1 cellular context compared by ENCODE assay signal in the genomic region with DNA sequence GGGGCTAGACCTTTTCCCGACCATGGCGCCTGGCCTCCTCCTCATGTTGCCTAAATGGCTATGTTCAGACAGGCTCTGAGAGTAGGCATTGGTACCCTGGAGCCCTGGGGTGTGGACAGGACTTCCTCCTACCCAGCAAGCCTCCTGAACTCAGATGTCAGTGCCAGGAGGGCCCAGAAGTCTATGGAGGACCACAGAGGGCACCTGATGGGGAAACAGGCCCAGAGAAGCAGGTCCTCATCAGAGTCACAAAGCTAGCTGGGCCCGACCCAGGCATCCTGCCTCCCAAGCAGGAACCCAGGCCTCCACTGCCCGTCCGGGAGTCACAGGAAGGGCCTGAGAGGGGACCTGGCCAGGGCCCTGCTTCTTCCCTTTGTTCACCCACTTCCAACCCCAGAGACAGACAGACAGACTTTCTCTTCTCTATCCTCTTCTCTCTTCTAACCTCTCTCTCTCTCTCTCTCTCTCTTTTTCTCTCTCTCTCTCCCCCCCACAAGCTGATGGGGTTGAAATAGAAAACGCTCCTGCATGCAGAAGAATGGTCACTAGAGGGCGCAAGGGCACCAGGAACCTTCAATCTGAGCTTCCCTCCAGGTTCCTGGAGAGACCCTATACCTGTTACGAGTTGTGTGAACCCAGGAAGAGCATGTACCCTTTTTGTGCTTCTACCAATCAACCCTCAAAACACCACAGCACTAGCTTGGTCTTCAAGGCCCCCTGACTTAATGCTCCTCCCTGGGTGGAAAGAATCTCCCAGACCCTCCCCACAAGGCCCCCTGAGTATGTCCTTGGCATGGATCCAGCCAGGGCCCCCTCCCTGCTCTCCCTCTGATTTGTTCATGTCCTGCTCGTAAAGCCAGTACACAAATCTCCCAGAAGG.
A peak's percentile ranks its signal among the peaks of the same experiment; 100 is the strongest.
TF ChIP-seq lines count a peak whose summit lies in the region.

No MANE protein-coding gene starts in this region.

TF ChIP-seq in HepG2, 621 proteins besides CTCF, POLR2A, EP300 and RAD21 (continued from another document):
- TF ChIP-seq, protein P1, sequence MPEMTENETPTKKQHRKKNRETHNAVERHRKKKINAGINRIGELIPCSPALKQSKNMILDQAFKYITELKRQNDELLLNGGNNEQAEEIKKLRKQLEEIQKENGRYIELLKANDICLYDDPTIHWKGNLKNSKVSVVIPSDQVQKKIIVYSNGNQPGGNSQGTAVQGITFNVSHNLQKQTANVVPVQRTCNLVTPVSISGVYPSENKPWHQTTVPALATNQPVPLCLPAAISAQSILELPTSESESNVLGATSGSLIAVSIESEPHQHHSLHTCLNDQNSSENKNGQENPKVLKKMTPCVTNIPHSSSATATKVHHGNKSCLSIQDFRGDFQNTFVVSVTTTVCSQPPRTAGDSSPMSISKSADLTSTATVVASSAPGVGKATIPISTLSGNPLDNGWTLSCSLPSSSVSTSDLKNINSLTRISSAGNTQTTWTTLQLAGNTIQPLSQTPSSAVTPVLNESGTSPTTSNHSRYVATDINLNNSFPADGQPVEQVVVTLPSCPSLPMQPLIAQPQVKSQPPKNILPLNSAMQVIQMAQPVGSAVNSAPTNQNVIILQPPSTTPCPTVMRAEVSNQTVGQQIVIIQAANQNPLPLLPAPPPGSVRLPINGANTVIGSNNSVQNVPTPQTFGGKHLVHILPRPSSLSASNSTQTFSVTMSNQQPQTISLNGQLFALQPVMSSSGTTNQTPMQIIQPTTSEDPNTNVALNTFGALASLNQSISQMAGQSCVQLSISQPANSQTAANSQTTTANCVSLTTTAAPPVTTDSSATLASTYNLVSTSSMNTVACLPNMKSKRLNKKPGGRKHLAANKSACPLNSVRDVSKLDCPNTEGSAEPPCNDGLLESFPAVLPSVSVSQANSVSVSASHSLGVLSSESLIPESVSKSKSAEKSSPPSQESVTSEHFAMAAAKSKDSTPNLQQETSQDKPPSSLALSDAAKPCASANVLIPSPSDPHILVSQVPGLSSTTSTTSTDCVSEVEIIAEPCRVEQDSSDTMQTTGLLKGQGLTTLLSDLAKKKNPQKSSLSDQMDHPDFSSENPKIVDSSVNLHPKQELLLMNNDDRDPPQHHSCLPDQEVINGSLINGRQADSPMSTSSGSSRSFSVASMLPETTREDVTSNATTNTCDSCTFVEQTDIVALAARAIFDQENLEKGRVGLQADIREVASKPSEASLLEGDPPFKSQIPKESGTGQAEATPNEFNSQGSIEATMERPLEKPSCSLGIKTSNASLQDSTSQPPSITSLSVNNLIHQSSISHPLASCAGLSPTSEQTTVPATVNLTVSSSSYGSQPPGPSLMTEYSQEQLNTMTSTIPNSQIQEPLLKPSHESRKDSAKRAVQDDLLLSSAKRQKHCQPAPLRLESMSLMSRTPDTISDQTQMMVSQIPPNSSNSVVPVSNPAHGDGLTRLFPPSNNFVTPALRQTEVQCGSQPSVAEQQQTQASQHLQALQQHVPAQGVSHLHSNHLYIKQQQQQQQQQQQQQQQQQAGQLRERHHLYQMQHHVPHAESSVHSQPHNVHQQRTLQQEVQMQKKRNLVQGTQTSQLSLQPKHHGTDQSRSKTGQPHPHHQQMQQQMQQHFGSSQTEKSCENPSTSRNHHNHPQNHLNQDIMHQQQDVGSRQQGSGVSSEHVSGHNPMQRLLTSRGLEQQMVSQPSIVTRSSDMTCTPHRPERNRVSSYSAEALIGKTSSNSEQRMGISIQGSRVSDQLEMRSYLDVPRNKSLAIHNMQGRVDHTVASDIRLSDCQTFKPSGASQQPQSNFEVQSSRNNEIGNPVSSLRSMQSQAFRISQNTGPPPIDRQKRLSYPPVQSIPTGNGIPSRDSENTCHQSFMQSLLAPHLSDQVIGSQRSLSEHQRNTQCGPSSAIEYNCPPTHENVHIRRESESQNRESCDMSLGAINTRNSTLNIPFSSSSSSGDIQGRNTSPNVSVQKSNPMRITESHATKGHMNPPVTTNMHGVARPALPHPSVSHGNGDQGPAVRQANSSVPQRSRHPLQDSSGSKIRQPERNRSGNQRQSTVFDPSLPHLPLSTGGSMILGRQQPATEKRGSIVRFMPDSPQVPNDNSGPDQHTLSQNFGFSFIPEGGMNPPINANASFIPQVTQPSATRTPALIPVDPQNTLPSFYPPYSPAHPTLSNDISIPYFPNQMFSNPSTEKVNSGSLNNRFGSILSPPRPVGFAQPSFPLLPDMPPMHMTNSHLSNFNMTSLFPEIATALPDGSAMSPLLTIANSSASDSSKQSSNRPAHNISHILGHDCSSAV (CRISPR knock-in tag; IDR thresholded peaks at IDR 0.05; ENCODE audit: borderline replicate concordance), result no peak
- TF ChIP-seq MTF2 (CRISPR knock-in tag; IDR thresholded peaks at IDR 0.05; ENCODE audit: borderline replicate concordance) (no peak), STAG1 (CRISPR knock-in tag; IDR thresholded peaks at IDR 0.05) (peak; percentile 95), ERF (CRISPR knock-in tag; IDR thresholded peaks at IDR 0.05) (peak; percentile 66; the same call in 1 of the 2 replicates), SRY (CRISPR knock-in tag; IDR thresholded peaks at IDR 0.05) (no peak), HNRNPH1 (optimal IDR thresholded peaks at IDR 0.05; ENCODE audit: low read depth, low read length) (no peak), HMGXB4 (CRISPR knock-in tag; IDR thresholded peaks at IDR 0.05; ENCODE audit: borderline replicate concordance in 1 of 2, low read depth in 1 of 2) (0 out of 4 replicates have a peak, but pooled peaks of 1 of the 2 experiments have one; percentile 20)
- TF ChIP-seq, protein P2, sequence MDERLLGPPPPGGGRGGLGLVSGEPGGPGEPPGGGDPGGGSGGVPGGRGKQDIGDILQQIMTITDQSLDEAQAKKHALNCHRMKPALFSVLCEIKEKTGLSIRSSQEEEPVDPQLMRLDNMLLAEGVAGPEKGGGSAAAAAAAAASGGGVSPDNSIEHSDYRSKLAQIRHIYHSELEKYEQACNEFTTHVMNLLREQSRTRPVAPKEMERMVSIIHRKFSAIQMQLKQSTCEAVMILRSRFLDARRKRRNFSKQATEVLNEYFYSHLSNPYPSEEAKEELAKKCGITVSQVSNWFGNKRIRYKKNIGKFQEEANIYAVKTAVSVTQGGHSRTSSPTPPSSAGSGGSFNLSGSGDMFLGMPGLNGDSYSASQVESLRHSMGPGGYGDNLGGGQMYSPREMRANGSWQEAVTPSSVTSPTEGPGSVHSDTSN (CRISPR knock-in tag; IDR thresholded peaks at IDR 0.05), result no peak
TF ChIP-seq in HepG2: peak in this region for 27.
